In genomic region chr16:2054543-2055245, GRCh38 we compare ENCODE assay signal across 1 cellular context.
TF ChIP-seq lines count a peak whose summit lies in the region.

No MANE protein-coding gene starts in this region.

TF ChIP-seq in K562, 482 proteins besides CTCF, POLR2A, EP300 and RAD21:
- 0 out of 2 replicates have a peak, but pooled peaks have one; percentile 11 for TF ChIP-seq POLR2G (IDR thresholded peaks at IDR 0.05; ENCODE audit: low read depth, low read length)
- TF ChIP-seq ZZZ3 (IDR thresholded peaks at IDR 0.05) = no peak
